9 cellular contexts compared by ENCODE assay signal in genomic region chr2:134782792-134783191, GRCh38. TPM values are rescaled to one million over a fixed set of nuclear protein-coding genes. Genes with fewer than 3 reads are reported as not detected.
A peak's percentile ranks its signal among the peaks of the same experiment; 100 is the strongest.
DNase-seq lines count a peak whose midpoint lies in the region; ATAC-seq and TF ChIP-seq lines count a peak whose summit lies in the region.
"Had no signal": no experiment of that assay in that cellular context is flagged by ENCODE, and none has a peak within 500 bp of the region (broad histone marks: within the 10 kb centered on the region; RNA-seq: fewer than 3 reads in every experiment).

No MANE protein-coding gene starts in this region.

- ATAC-seq in GM19467 (IDR thresholded peaks at IDR 0.05; ENCODE audit: unreplicated experiment): no peak

- no peak overlapping the region for H3K4me3 ChIP-seq in H7 (ENCODE audit: insufficient read depth, low read depth, low read length)

- no peak for TF ChIP-seq POLR2A in erythroblast (IDR thresholded peaks at IDR 0.05; ENCODE audit: low read length)

- no peaks in the 10 kb centered on the region for H3K27me3 ChIP-seq in H7 (ENCODE audit: control insufficient read depth, insufficient read depth, low read length)

- no peaks in the 10 kb centered on the region for H3K36me3 ChIP-seq in H7 (replicated peaks; ENCODE audit: control insufficient read depth, insufficient read depth, low read length)

- peak; percentile 26 for DNase-seq in EL
- DNase-seq in H7: peak; percentile 22
- DNase-seq in NCI-H2227 treated with DMSO at 0.1 percent for 48 hours (lab: John Stamatoyannopoulos, UW): peak; percentile 29
- DNase-seq in erythroblast (lab: John Stamatoyannopoulos, UW): peak; percentile 16 to 33
- DNase-seq in DMS79 (lab: John Stamatoyannopoulos, UW): no peak
- no peak for DNase-seq in NCI-H524 (lab: John Stamatoyannopoulos, UW)
- DNase-seq in NK-92 treated with Interleukin-12 subunit alpha and Interleukin-12 subunit beta, amount 100 ng/mL, for 24 hours (lab: John Stamatoyannopoulos, UW): no peak

RNA-seq across cellular contexts. Expression of gene ACMSD, which starts 55.6 kb away (rescaled TPM):
- total RNA-seq in H7 (2014; rRNA removed; shearing (Covaris generic)): not detected in 2 replicates
- total RNA-seq: dermis microvascular lymphatic vessel endothelial cell had no signal

Comparison
In these comparisons a context has a peak if more than half of its experiments do, and no peak if none do; other contexts are left out.
1. DNase-seq: peak in EL (single experiment), H7 (single experiment), NCI-H2227 treated with DMSO at 0.1 percent for 48 hours (single experiment) and erythroblast (2 of 2); none in DMS79 (single experiment), NCI-H524 (0 of 2) and NK-92 treated with Interleukin-12 subunit alpha and Interleukin-12 subunit beta, amount 100 ng/mL, for 24 hours (single experiment).